Comparison of ENCODE assay signal across 1 cellular context in genomic region chr2:5495616-5496015, GRCh38.
TF ChIP-seq lines count a peak whose summit lies in the region.

No MANE protein-coding gene starts in this region.

TF ChIP-seq in GM23338, 12 proteins besides CTCF, POLR2A, EP300 and RAD21 (continued from another document):
- TF ChIP-seq REST (IDR thresholded peaks at IDR 0.05; ENCODE audit: unreplicated experiment) (no peak), NANOG (IDR thresholded peaks at IDR 0.05; ENCODE audit: borderline replicate concordance) (no peak), ETS1 (IDR thresholded peaks at IDR 0.05) (no peak), POLR2AphosphoS5 (IDR thresholded peaks at IDR 0.05; ENCODE audit: low read depth) (no peak)
TF ChIP-seq in GM23338: peak in this region for 0.
